In the genomic region with DNA sequence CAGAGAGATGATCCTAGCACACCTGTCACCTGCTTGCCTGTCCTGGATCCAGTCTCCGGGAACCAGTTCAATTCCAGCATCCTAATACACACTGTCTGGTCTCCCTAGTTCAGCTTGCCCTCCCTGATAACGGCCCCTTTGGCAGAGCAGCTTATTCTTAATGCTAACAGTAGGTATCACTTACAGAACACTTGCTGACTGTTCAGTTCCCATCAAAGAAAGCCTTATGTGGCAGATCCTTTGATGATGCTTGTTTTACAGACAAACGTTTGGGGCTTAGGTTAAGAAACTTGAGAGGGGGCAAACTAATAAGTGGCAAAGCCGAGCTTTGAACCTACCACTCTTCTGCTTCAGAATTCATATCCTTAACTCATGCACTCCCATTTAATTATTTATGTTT, we compare ENCODE assay signal across 16 cellular contexts. TPM values are rescaled to one million over a fixed set of nuclear protein-coding genes. Genes with fewer than 3 reads are reported as not detected.
DNase-seq lines count a peak whose midpoint lies in the region; ATAC-seq, FAIRE-seq and TF ChIP-seq lines count a peak whose summit lies in the region.
"Had no signal": no experiment of that assay in that cellular context is flagged by ENCODE, and none has a peak within 500 bp of the region (broad histone marks: within the 10 kb centered on the region; RNA-seq: fewer than 3 reads in every experiment).

No MANE protein-coding gene starts in this region.

- SMC1A ChIA-PET in GM12878 (lab: Charles Lee; ENCODE audit: uncharacterized antibody, unreplicated experiment), result interaction anchor here (1.0 to 13.0 kb wide), 11 partner anchors 10 to 360 kb away, joined by 3 to 146 read pairs (median 10); partner anchors contain the start of gene ANKRD17

- no peak overlapping the region for H3K9ac ChIP-seq in GM12878 (ENCODE audit: control insufficient read depth, insufficient read depth, low read length)

- no peaks in the 10 kb centered on the region for H3K27me3 Mint-ChIP-seq in progenitor cell of endocrine pancreas
- peaks cover 0 to 15% of the 10 kb centered on the region in 2 donors for H3K27me3 Mint-ChIP-seq in CD8-positive, alpha-beta memory T cell

- no peak overlapping the region for H3K4me2 ChIP-seq in GM12878 (ENCODE audit: control insufficient read depth, insufficient read depth)

- peak overlapping the region; percentile 93 for H3K4me3 Mint-ChIP-seq in progenitor cell of endocrine pancreas (ENCODE audit: low read depth)
- H3K4me3 Mint-ChIP-seq in CD8-positive, alpha-beta memory T cell, result no peak overlapping the region

- TSS peak; percentile 66 for BruUV-seq in GM12878 (replicated peaks; lab: Mats Ljungman, UMichigan)

- RAD21 ChIA-PET in GM12878 (lab: Charles Lee; ENCODE audit: unreplicated experiment), result interaction anchor here (0.8 to 3.1 kb wide), 10 partner anchors 9 to 82 kb away, joined by 3 to 30 read pairs (median 10); no protein-coding TSS in a partner anchor

- DNase-seq in GM06990 (ENCODE audit: extremely low read depth, insufficient read length) (no peak), NCI-H345 (lab: John Stamatoyannopoulos, UW) (peak; percentile 31), GM12878 (ENCODE audit: low read depth, low spot score) (no peak), progenitor cell of endocrine pancreas (ENCODE audit: low spot score, unreplicated experiment) (no peak), ovary (no peak), Kasumi-1 (lab: John Stamatoyannopoulos, UW) (no peak)
- no peak for DNase-seq in CD8-positive, alpha-beta memory T cell
- DNase-seq: activated CD8-positive, alpha-beta T cell treated with anti-CD3 and anti-CD28 coated beads for 36 hours; BE2C; KG1; NCI-H2171 treated with DMSO at 0.1 percent for 48 hours; stimulated activated CD8-positive, alpha-beta memory T cell treated with anti-CD3 and anti-CD28 coated beads, Interleukin-4, amount 100 ng/mL, for 48 hours had no signal

- H3K27me3 ChIP-seq in GM06990 (replicated peaks; ENCODE audit: control insufficient read depth, insufficient read depth, low read length) (no peaks in the 10 kb centered on the region), GM12878 (replicated peaks in 1 of 2; ENCODE audit: control insufficient read depth in 2 of 2, insufficient read depth in 2 of 2, low read length in 1 of 2) (no peaks in the 10 kb centered on the region), ovary (no peaks in the 10 kb centered on the region)
- no peaks in the 10 kb centered on the region for H3K27me3 ChIP-seq in CD8-positive, alpha-beta memory T cell (ENCODE audit: insufficient read depth, low read length, poor library complexity, severe bottlenecking)

- no peak for TF ChIP-seq CTCF in GM06990 (IDR thresholded peaks at IDR 0.05; ENCODE audit: insufficient read depth, low read length, poor library complexity, severe bottlenecking)
- TF ChIP-seq CTCF in GM12878 (IDR thresholded peaks at IDR 0.05 in 2 of 3, conservative IDR thresholded peaks at IDR 0.05 in 1 of 3; ENCODE audit: control insufficient read depth in 2 of 3, extremely low read depth in 1 of 3, insufficient read depth in 1 of 3, low read depth in 3 of 3, low read length in 3 of 3), result no peak
- no peak for TF ChIP-seq CTCF in progenitor cell of endocrine pancreas (IDR thresholded peaks at IDR 0.05; ENCODE audit: unreplicated experiment)
- no peak for TF ChIP-seq CTCF in ovary (IDR thresholded peaks at IDR 0.05)

- H3K4me1 Mint-ChIP-seq in progenitor cell of endocrine pancreas (ENCODE audit: low read depth), result peaks cover 29% of the 10 kb centered on the region
- peaks cover 0 to 5% (median 4%) of the 10 kb centered on the region in 3 donors for H3K4me1 Mint-ChIP-seq in CD8-positive, alpha-beta memory T cell

- POLR2A ChIA-PET in GM12878 (lab: Charles Lee), result interaction anchor here (0.7 to 5.3 kb wide), 6 partner anchors 10 to 45 kb away, joined by 3 to 52 read pairs (median 3); no protein-coding TSS in a partner anchor
- POLR2A ChIA-PET in CD8-positive, alpha-beta memory T cell (lab: Charles Lee), result no interaction called here

- intact Hi-C loops in GM12878 (cut with micrococcal nuclease; ENCODE audit: unreplicated experiment), result no loop called here
- intact Hi-C loops in ovary (cut with DNase I), result no loop called here

- H3K36me3 ChIP-seq in GM06990 (ENCODE audit: control insufficient read depth, insufficient read depth, low read length) (no peaks in the 10 kb centered on the region), GM12878 (ENCODE audit: control insufficient read depth in 2 of 2, insufficient read depth in 2 of 2, low read length in 1 of 2) (no peaks in the 10 kb centered on the region), ovary (no peaks in the 10 kb centered on the region)
- H3K36me3 ChIP-seq in CD8-positive, alpha-beta memory T cell (ENCODE audit: insufficient read depth, low read length), result no peaks in the 10 kb centered on the region
- H3K36me3 ChIP-seq: BE2C had no signal

- peak overlapping the region; percentile 46 for H3K4me3 ChIP-seq in GM06990 (replicated peaks; ENCODE audit: low read depth, low read length)
- H3K4me3 ChIP-seq in GM12878, result no peak overlapping the region
- no peak overlapping the region for H3K4me3 ChIP-seq in ovary
- H3K4me3 ChIP-seq in CD8-positive, alpha-beta memory T cell (ENCODE audit: low read length), result no peak overlapping the region

- no peaks in the 10 kb centered on the region for H4K20me1 ChIP-seq in GM12878 (ENCODE audit: control insufficient read depth, insufficient read depth)

- no peak for TF ChIP-seq POLR2A in GM12878 (IDR thresholded peaks at IDR 0.05; ENCODE audit: low read depth, low read length)
- TF ChIP-seq POLR2A in ovary (IDR thresholded peaks at IDR 0.05), result no peak
- no peak for TF ChIP-seq POLR2A in GM18505 (IDR thresholded peaks at IDR 0.05; ENCODE audit: borderline replicate concordance, extremely low read depth, insufficient read depth, insufficient read length)

- ATAC-seq in GM12878 (peak; percentile 8), GM18505 (IDR thresholded peaks at IDR 0.05; ENCODE audit: unreplicated experiment) (no peak)

- H2AFZ ChIP-seq in GM12878 (ENCODE audit: control insufficient read depth, low read depth, low read length), result no peak overlapping the region

- no peaks in the 10 kb centered on the region for H3K4me1 ChIP-seq in GM12878 (ENCODE audit: control insufficient read depth, insufficient read depth, low read length)
- no peaks in the 10 kb centered on the region for H3K4me1 ChIP-seq in ovary (ENCODE audit: insufficient read depth)
- no peaks in the 10 kb centered on the region for H3K4me1 ChIP-seq in CD8-positive, alpha-beta memory T cell (ENCODE audit: insufficient read depth, low read length)
- H3K4me1 ChIP-seq: BE2C had no signal

- H3K9me3 Mint-ChIP-seq in progenitor cell of endocrine pancreas (ENCODE audit: low read depth), result no peaks in the 10 kb centered on the region
- no peaks in the 10 kb centered on the region for H3K9me3 Mint-ChIP-seq in CD8-positive, alpha-beta memory T cell
- H3K9me3 Mint-ChIP-seq: activated CD8-positive, alpha-beta T cell treated with anti-CD3 and anti-CD28 coated beads for 36 hours had no signal

- FAIRE-seq in GM12878 (lab: Jason Lieb, UNC), result peak; percentile 62
- FAIRE-seq: astrocyte had no signal

- H3K27ac Mint-ChIP-seq in progenitor cell of endocrine pancreas, result peak overlapping the region; percentile 34
- H3K27ac Mint-ChIP-seq in CD8-positive, alpha-beta memory T cell, result no peak overlapping the region
- H3K27ac Mint-ChIP-seq: activated CD8-positive, alpha-beta T cell treated with anti-CD3 and anti-CD28 coated beads for 36 hours had no signal

- H3K27ac ChIP-seq in GM12878 (ENCODE audit: control insufficient read depth, insufficient read depth) (no peak overlapping the region), ovary (no peak overlapping the region)
- no peak overlapping the region for H3K27ac ChIP-seq in CD8-positive, alpha-beta memory T cell (ENCODE audit: low read depth, low read length)

- in situ Hi-C loops in GM12878 (cut with MboI), result loop anchor here (5.0 to 25.0 kb wide), 2 partner anchors 33 to 1507 kb away; no protein-coding TSS in a partner anchor

- no peaks in the 10 kb centered on the region for H3K9me3 ChIP-seq in GM12878 (replicated peaks; ENCODE audit: control insufficient read depth, insufficient read depth, low read length)
- no peaks in the 10 kb centered on the region for H3K9me3 ChIP-seq in ovary
- no peaks in the 10 kb centered on the region for H3K9me3 ChIP-seq in CD8-positive, alpha-beta memory T cell (ENCODE audit: low read length)
- H3K9me3 ChIP-seq: BE2C had no signal

- no peak for TF ChIP-seq EP300 in GM12878 (IDR thresholded peaks at IDR 0.05; ENCODE audit: borderline replicate concordance in 1 of 2, control insufficient read depth in 1 of 2, low read depth in 2 of 2, low read length in 2 of 2)
- TF ChIP-seq EP300 in ovary (IDR thresholded peaks at IDR 0.05), result no peak

- no peaks in the 10 kb centered on the region for H3K36me3 Mint-ChIP-seq in progenitor cell of endocrine pancreas (ENCODE audit: insufficient read depth)
- H3K36me3 Mint-ChIP-seq in CD8-positive, alpha-beta memory T cell, result no peaks in the 10 kb centered on the region

- H3K79me2 ChIP-seq in GM12878 (ENCODE audit: control insufficient read depth, insufficient read depth, low read length), result no peaks in the 10 kb centered on the region

- TF ChIP-seq RAD21 in GM12878 (IDR thresholded peaks at IDR 0.05; ENCODE audit: insufficient read depth, low read depth, low read length), result no peak

- CTCF ChIA-PET in GM12878 (lab: Yijun Ruan, JAX), result interaction anchor here (0.6 to 3.5 kb wide), 13 partner anchors 10 to 826 kb away, joined by 3 to 17 read pairs (median 6); no protein-coding TSS in a partner anchor
- CTCF ChIA-PET in CD8-positive, alpha-beta memory T cell (lab: Charles Lee), result no interaction called here

- WGBS in GM12878 (ENCODE audit: insufficient coverage, insufficient replicate concordance, low lambda C conversion rate, missing lambda C conversion rate), result 62% methylated on average over 4 of the region's 4 CpGs
- 57 to 73% (median 58%) methylated on average over 4 of the region's 4 CpGs for WGBS in ovary, 3 donors

RNA-seq across cellular contexts. Expression of gene RASSF6, which starts 0.9 kb away (rescaled TPM):
- 7.9 and 10.8 TPM in 2 replicates for total RNA-seq in GM12878 (2013; cell fraction: nucleolus; rRNA removed)
- total RNA-seq in GM12878 (2014; rRNA removed) (0.28 and 0.33 TPM in 2 replicates), GM12878 (2014; rRNA removed; fragmentation: Illumina TruSeq; extraction: Trizol) (0.55 and 0.76 TPM in 2 replicates), GM12878 (2021) (0.43 and 0.62 TPM in 2 replicates), progenitor cell of endocrine pancreas (10.1 and 10.6 TPM in 2 replicates), ovary (1 to 10 TPM in 3 of 7 donors, under 1 TPM in 4; 0.38 to 1.6 (median 0.97) TPM)
- 0.50 TPM for polyA plus RNA-seq in GM12878 (2011; ENCODE audit: low read depth)
- polyA plus RNA-seq in GM12878 (2011; rRNA removed) (2.9 and 4.9 TPM in 2 replicates), GM12878 (2014; fragmentation: Illumina TruSeq; extraction: Trizol) (0.57 and 0.74 TPM in 2 replicates), GM12878 (2014; fragmentation: Nextera tagmentation; extraction: Ambion mirVana) (under 1 TPM; 0.35 to 0.40 TPM), GM12878 (2014; rRNA removed) (0.56 and 0.69 TPM in 2 replicates), GM12878 (2016; fragmentation: Nextera tagmentation; extraction: Ambion mirVana) (under 1 TPM; 0.33 to 0.52 TPM), ovary (1 to 10 TPM in 1 of 2 donors, under 1 TPM in 1; 0.85 to 1.0 TPM)
- polyA plus RNA-seq in GM12878 (2011; cell fraction: cytosol; rRNA removed), result 0.93 and 1.3 TPM in 2 replicates
- polyA plus RNA-seq in GM12878 (2011; cell fraction: nucleus; rRNA removed), result 2.8 and 3.9 TPM in 2 replicates
- 0.58 and 0.88 TPM in 2 replicates for polyA plus RNA-seq in GM12878 (2012)
- 2.1 TPM in 2 replicates for polyA minus RNA-seq in GM12878 (2011; rRNA and poly(A)+ RNA removed)
- polyA minus RNA-seq in GM12878 (2011; cell fraction: cytosol; rRNA and poly(A)+ RNA removed), result 1.2 TPM in 2 replicates
- 3.5 and 8.0 TPM in 2 replicates for polyA minus RNA-seq in GM12878 (2011; cell fraction: nucleus; rRNA and poly(A)+ RNA removed)
- not detected for total RNA-seq in CD8-positive, alpha-beta memory T cell
- polyA plus RNA-seq in CD8-positive, alpha-beta memory T cell, result not detected
- total RNA-seq: activated CD8-positive, alpha-beta T cell treated with anti-CD3 and anti-CD28 coated beads for 36 hours; dermis microvascular lymphatic vessel endothelial cell; posterior vena cava had no signal
